Comparison of ENCODE assay signal across 18 cellular contexts in genomic region chr17:48301002-48301401, GRCh38.
"Had no signal": no experiment of that assay in that cellular context is flagged by ENCODE, and none has a peak within 500 bp of the region (broad histone marks: within the 10 kb centered on the region; RNA-seq: fewer than 3 reads in every experiment).

No MANE protein-coding gene starts in this region.

- H3K9me3 Mint-ChIP-seq: activated naive CD8-positive, alpha-beta T cell treated with anti-CD3 and anti-CD28 coated beads, Interleukin-2, amount 10 ng/mL, durations not matched to agents 7 days and 5 days; nephron progenitor cell had no signal

- H3K9me3 ChIP-seq: left ventricle myocardium inferior, SJSA1, transverse colon had no signal

- H3K27ac Mint-ChIP-seq: activated naive CD8-positive, alpha-beta T cell treated with anti-CD3 and anti-CD28 coated beads, Interleukin-2, amount 10 ng/mL, durations not matched to agents 7 days and 5 days; nephron progenitor cell had no signal

- H3K4me3 Mint-ChIP-seq: activated naive CD8-positive, alpha-beta T cell treated with anti-CD3 and anti-CD28 coated beads, Interleukin-2, amount 10 ng/mL, durations not matched to agents 7 days and 5 days; nephron progenitor cell had no signal

- H3K4me1 ChIP-seq: foreskin keratinocyte had no signal

- DNase-seq: activated CD4-positive, alpha-beta T cell treated with anti-CD3 and anti-CD28 coated beads, Interleukin-2, amount 50 U/mL, for 48 hours; activated CD4-positive, CD25-positive, alpha-beta regulatory T cell treated with anti-CD3 and anti-CD28 coated beads, Interleukin-2, amount 50 U/mL, for 72 hours; activated CD8-positive, alpha-beta memory T cell treated with anti-CD3 and anti-CD28 coated beads, Interleukin-2, amount 50 U/mL, for 4 hours; activated naive CD8-positive, alpha-beta T cell treated with anti-CD3 and anti-CD28 coated beads, Interleukin-2, amount 10 ng/mL, durations not matched to agents 7 days and 5 days; anterior cingulate cortex; brain microvascular endothelial cell; effector CD8-positive, alpha-beta T cell; foreskin keratinocyte; glutamatergic neuron; hypothalamus; left ventricle myocardium inferior; nephron progenitor cell; occipital lobe; stimulated activated CD4-positive, alpha-beta T cell treated with anti-CD3 and anti-CD28 coated beads, Interleukin-4, amount 100 ng/mL, for 1 hour; stimulated activated naive CD4-positive, alpha-beta T cell; SW 1271; transverse colon had no signal

- H3K4me3 ChIP-seq: left ventricle myocardium inferior, SJSA1, transverse colon had no signal

- H3K27me3 Mint-ChIP-seq: activated naive CD8-positive, alpha-beta T cell treated with anti-CD3 and anti-CD28 coated beads, Interleukin-2, amount 10 ng/mL, durations not matched to agents 7 days and 5 days had no signal

- ATAC-seq: foreskin keratinocyte had no signal

- H3K27ac ChIP-seq: brain microvascular endothelial cell, foreskin keratinocyte, left ventricle myocardium inferior, SJSA1, transverse colon had no signal

- H3K36me3 ChIP-seq: brain microvascular endothelial cell, left ventricle myocardium inferior, SJSA1, transverse colon had no signal
